Comparison of ENCODE assay signal across 8 cellular contexts in the genomic region with DNA sequence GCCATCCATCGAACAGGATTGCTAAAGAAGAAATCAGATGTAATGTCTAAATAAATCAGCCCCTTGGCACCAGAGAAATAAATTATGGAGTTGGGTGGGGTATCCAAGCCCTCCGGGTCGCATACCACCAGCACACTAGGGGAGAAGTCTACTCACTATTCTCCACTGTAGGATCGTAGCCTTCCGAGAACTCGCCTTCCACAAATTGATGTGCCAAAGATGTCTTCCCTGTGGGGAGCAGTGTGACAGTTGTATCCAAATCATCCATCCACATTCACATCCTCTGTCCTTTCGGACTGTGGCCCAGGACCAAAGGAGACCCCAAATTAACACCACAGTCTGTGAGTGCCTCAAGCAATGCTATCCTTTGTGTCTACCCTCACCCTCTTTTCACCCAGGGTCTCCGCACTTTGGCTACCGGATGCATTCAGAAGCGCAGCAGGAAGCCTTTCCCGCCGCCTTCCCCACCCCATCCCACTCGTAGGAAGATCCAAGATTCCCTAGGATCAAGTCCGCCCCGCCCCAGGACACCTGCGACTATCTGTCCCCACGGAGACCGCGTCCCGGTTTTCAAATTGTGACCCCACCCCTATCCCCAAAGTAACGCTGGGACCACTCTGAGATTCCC. TPM values are rescaled to one million over a fixed set of nuclear protein-coding genes. Genes with fewer than 3 reads are reported as not detected.
A peak's percentile ranks its signal among the peaks of the same experiment; 100 is the strongest.
DNase-seq lines count a peak whose midpoint lies in the region; ATAC-seq and TF ChIP-seq lines count a peak whose summit lies in the region.

No MANE protein-coding gene starts in this region.

- H3K27me3 Mint-ChIP-seq in activated naive CD4-positive, alpha-beta T cell treated with anti-CD3 and anti-CD28 coated beads, Interleukin-2, amount 50 U/mL, for 24 hours = no peaks in the 10 kb centered on the region
- no peaks in the 10 kb centered on the region for H3K27me3 Mint-ChIP-seq in activated naive CD8-positive, alpha-beta T cell treated with anti-CD3 and anti-CD28 coated beads, Interleukin-2, amount 10 ng/mL, durations not matched to agents 7 days and 5 days

- no peak for TF ChIP-seq EP300 in upper lobe of left lung (IDR thresholded peaks at IDR 0.05)

- H3K9me3 Mint-ChIP-seq in activated naive CD4-positive, alpha-beta T cell treated with anti-CD3 and anti-CD28 coated beads, Interleukin-2, amount 50 U/mL, for 24 hours = no peaks in the 10 kb centered on the region
- H3K9me3 Mint-ChIP-seq in activated naive CD8-positive, alpha-beta T cell treated with anti-CD3 and anti-CD28 coated beads, Interleukin-2, amount 10 ng/mL, durations not matched to agents 7 days and 5 days = no peaks in the 10 kb centered on the region

- POLR2A ChIA-PET in activated naive CD8-positive, alpha-beta T cell treated with anti-CD3 and anti-CD28 coated beads, Interleukin-2, amount 10 ng/mL, durations not matched to agents 7 days and 5 days (lab: Charles Lee) = interaction anchor here (1.0 to 2.8 kb wide), 11 partner anchors 9 to 217 kb away, joined by 3 to 43 read pairs (median 5); a partner anchor contains a TSS

- TF ChIP-seq CTCF in lower leg skin (IDR thresholded peaks at IDR 0.05) (no peak), upper lobe of left lung (IDR thresholded peaks at IDR 0.05) (no peak)

- H3K36me3 Mint-ChIP-seq in activated naive CD4-positive, alpha-beta T cell treated with anti-CD3 and anti-CD28 coated beads, Interleukin-2, amount 50 U/mL, for 24 hours = no peaks in the 10 kb centered on the region
- H3K36me3 Mint-ChIP-seq in activated naive CD8-positive, alpha-beta T cell treated with anti-CD3 and anti-CD28 coated beads, Interleukin-2, amount 10 ng/mL, durations not matched to agents 7 days and 5 days = no peaks in the 10 kb centered on the region

- ATAC-seq in activated naive CD8-positive, alpha-beta T cell treated with anti-CD3 and anti-CD28 coated beads, Interleukin-2, amount 10 ng/mL, durations not matched to agents 7 days and 5 days (ENCODE audit: low read depth) = no peak
- ATAC-seq in upper lobe of left lung (ENCODE audit: low FRiP score in 2 of 2) = no peak
- no peak for ATAC-seq in HG02885 (IDR thresholded peaks at IDR 0.05; ENCODE audit: poor library complexity, unreplicated experiment)

- H3K4me3 ChIP-seq in lower leg skin (ENCODE audit: low read depth, poor library complexity, severe bottlenecking) = peak overlapping the region; percentile 81
- peak overlapping the region in 3 of 4 donors; percentile 80 to 94 (median 86) for H3K4me3 ChIP-seq in upper lobe of left lung

- 14 to 20% methylated on average over 21 of the region's 21 CpGs for whole genome bisulfite sequencing in lower leg skin, 2 donors
- WGBS in upper lobe of left lung, 2 donors = 20 to 28% methylated on average over 19 to 21 of the region's 21 CpGs

- no peak overlapping the region for H3K27ac Mint-ChIP-seq in activated naive CD4-positive, alpha-beta T cell treated with anti-CD3 and anti-CD28 coated beads, Interleukin-2, amount 50 U/mL, for 24 hours
- H3K27ac Mint-ChIP-seq in activated naive CD8-positive, alpha-beta T cell treated with anti-CD3 and anti-CD28 coated beads, Interleukin-2, amount 10 ng/mL, durations not matched to agents 7 days and 5 days = peak overlapping the region; percentile 79

- intact Hi-C loops in lower leg skin (cut with DNase I; ENCODE audit: low total_unique reads) = no loop called here

- TF ChIP-seq POLR2A in lower leg skin (IDR thresholded peaks at IDR 0.05) = no peak
- no peak for TF ChIP-seq POLR2A in upper lobe of left lung (IDR thresholded peaks at IDR 0.05)

- peaks cover 7 to 21% (median 12%) of the 10 kb centered on the region in 4 donors for H3K4me1 ChIP-seq in upper lobe of left lung

- peaks cover 20% of the 10 kb centered on the region for H3K4me1 Mint-ChIP-seq in activated naive CD4-positive, alpha-beta T cell treated with anti-CD3 and anti-CD28 coated beads, Interleukin-2, amount 50 U/mL, for 24 hours
- H3K4me1 Mint-ChIP-seq in activated naive CD8-positive, alpha-beta T cell treated with anti-CD3 and anti-CD28 coated beads, Interleukin-2, amount 10 ng/mL, durations not matched to agents 7 days and 5 days = peaks cover 22% of the 10 kb centered on the region

- no peaks in the 10 kb centered on the region for H3K36me3 ChIP-seq in upper lobe of left lung

- DNase-seq in activated naive CD4-positive, alpha-beta T cell treated with anti-CD3 and anti-CD28 coated beads, Interleukin-2, amount 50 U/mL, for 16 hours = no peak
- DNase-seq in activated naive CD8-positive, alpha-beta T cell treated with anti-CD3 and anti-CD28 coated beads, Interleukin-2, amount 10 ng/mL, durations not matched to agents 7 days and 5 days = no peak
- no peak for DNase-seq in lower leg skin (ENCODE audit: low spot score in 2 of 2)
- no peak for DNase-seq in upper lobe of left lung
- DNase-seq in NCI-H1930 (lab: John Stamatoyannopoulos, UW) = no peak
- DNase-seq in activated CD4-positive, alpha-beta T cell treated with anti-CD3 and anti-CD28 coated beads for 4 hours = no peak

- no peaks in the 10 kb centered on the region for H3K27me3 ChIP-seq in upper lobe of left lung

- H3K27ac ChIP-seq in upper lobe of left lung = peak overlapping the region; percentile 28 to 83 (median 71)

- no peaks in the 10 kb centered on the region for H3K9me3 ChIP-seq in upper lobe of left lung

- peak overlapping the region; percentile 98 for H3K4me3 Mint-ChIP-seq in activated naive CD4-positive, alpha-beta T cell treated with anti-CD3 and anti-CD28 coated beads, Interleukin-2, amount 50 U/mL, for 24 hours
- H3K4me3 Mint-ChIP-seq in activated naive CD8-positive, alpha-beta T cell treated with anti-CD3 and anti-CD28 coated beads, Interleukin-2, amount 10 ng/mL, durations not matched to agents 7 days and 5 days = peak overlapping the region; percentile 92

RNA-seq across cellular contexts. Expression of a gene that starts 0.8 kb away (rescaled TPM):
- 1 to 10 TPM; 8.0 to 9.7 TPM for total RNA-seq in activated naive CD8-positive, alpha-beta T cell treated with anti-CD3 and anti-CD28 coated beads, Interleukin-2, amount 10 ng/mL, durations not matched to agents 7 days and 5 days
- 1 to 10 TPM; 1.4 to 2.1 (median 1.9) TPM for total RNA-seq in lower leg skin
- total RNA-seq in upper lobe of left lung = 1 to 10 TPM in 2 of 6 donors, under 1 TPM in 2, not detected in 2; 0.97 to 1.4 (median 1.2) TPM

RNA-seq across cellular contexts. Expression of a gene that starts 8.4 kb away (rescaled TPM):
- total RNA-seq in activated naive CD8-positive, alpha-beta T cell treated with anti-CD3 and anti-CD28 coated beads, Interleukin-2, amount 10 ng/mL, durations not matched to agents 7 days and 5 days = 100 to 1,000 TPM; 123 to 129 TPM
- total RNA-seq in lower leg skin = 100 to 1,000 TPM in 1 of 4 donors, 10 to 100 TPM in 3; 43.2 to 169 (median 79.6) TPM
- 100 to 1,000 TPM in 5 of 6 donors, 10 to 100 TPM in 1; 91.5 to 250 (median 112) TPM for total RNA-seq in upper lobe of left lung

RNA-seq across cellular contexts. Expression of a gene that starts 25.6 kb away (rescaled TPM):
- total RNA-seq in activated naive CD8-positive, alpha-beta T cell treated with anti-CD3 and anti-CD28 coated beads, Interleukin-2, amount 10 ng/mL, durations not matched to agents 7 days and 5 days = under 1 TPM; 0.11 to 0.25 TPM
- under 1 TPM in 3 of 4 donors, not detected in 1; 0.23 to 0.45 (median 0.29) TPM for total RNA-seq in lower leg skin
- 1 to 10 TPM in 2 of 6 donors, under 1 TPM in 3, not detected in 1; 0.39 to 3.1 (median 0.76) TPM for total RNA-seq in upper lobe of left lung

RNA-seq across cellular contexts. Expression of a gene that starts 41.7 kb away (rescaled TPM):
- 100 to 1,000 TPM; 111 to 112 TPM for total RNA-seq in activated naive CD8-positive, alpha-beta T cell treated with anti-CD3 and anti-CD28 coated beads, Interleukin-2, amount 10 ng/mL, durations not matched to agents 7 days and 5 days
- total RNA-seq in lower leg skin = 100 to 1,000 TPM in 1 of 4 donors, 10 to 100 TPM in 3; 39.7 to 129 (median 49.4) TPM
- 100 to 1,000 TPM in 1 of 6 donors, 10 to 100 TPM in 5; 20.4 to 108 (median 57.7) TPM for total RNA-seq in upper lobe of left lung

RNA-seq across cellular contexts. Expression of a gene that starts 50.4 kb away (rescaled TPM):
- 10 to 100 TPM; 50.0 to 56.6 TPM for total RNA-seq in activated naive CD8-positive, alpha-beta T cell treated with anti-CD3 and anti-CD28 coated beads, Interleukin-2, amount 10 ng/mL, durations not matched to agents 7 days and 5 days
- total RNA-seq in lower leg skin = 10 to 100 TPM; 30.3 to 57.8 (median 49.2) TPM
- total RNA-seq in upper lobe of left lung = 10 to 100 TPM; 25.1 to 56.5 (median 42.0) TPM
